Comparison of ENCODE assay signal across 9 cellular contexts in the genomic region with DNA sequence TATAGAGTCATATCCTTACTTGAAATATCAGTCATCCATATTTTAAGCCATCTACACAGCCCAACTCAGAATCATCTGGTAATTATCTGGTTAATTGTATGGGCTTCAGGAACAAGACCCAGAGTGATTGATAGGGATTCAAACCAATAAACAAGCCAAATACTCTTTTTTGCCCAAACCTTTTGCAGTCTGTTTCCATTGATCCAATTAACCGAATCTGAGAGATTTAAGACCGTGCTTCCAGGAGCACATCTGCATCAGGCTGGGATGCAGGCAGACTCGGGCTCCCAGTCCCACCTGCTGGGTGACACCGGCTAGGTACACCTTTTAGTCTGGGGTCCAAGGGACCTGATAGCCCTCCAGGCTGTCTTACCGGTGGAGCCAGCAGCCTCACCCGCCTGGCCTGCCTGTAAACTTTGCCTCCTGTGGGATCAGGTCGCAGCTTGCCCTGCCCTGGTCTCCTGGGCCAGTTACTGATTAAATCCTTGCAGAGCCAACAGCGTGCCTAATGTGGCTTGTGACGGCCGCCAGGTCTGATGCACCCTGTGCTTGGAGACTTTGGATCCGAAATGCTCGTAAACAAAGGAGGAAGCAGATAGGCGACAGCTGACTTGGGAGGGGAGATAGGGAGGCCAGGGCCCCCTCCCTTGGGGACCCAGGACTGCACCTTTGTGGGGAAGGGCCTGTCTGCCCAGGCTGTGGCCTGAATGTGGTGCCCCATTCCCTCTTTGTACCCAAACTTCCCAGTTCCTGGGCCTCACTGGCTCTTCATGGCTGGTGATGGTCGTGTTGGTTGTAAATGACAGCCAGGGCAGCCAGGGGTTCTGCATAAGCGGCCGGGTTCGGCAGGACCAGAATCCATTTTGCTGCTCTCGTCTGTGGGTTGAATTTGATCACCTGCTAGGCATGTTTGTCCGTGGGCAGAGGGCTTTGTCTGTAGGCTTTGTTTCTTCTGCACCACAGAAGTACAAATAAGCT. TPM values are rescaled to one million over a fixed set of nuclear protein-coding genes. Genes with fewer than 3 reads are reported as not detected.
A peak's percentile ranks its signal among the peaks of the same experiment; 100 is the strongest.
DNase-seq lines count a peak whose midpoint lies in the region; ATAC-seq, FAIRE-seq and TF ChIP-seq lines count a peak whose summit lies in the region.
"Had no signal": no experiment of that assay in that cellular context is flagged by ENCODE, and none has a peak within 500 bp of the region (broad histone marks: within the 10 kb centered on the region; RNA-seq: fewer than 3 reads in every experiment).

No MANE protein-coding gene starts in this region.

- ATAC-seq in pancreas (peak; percentile 23 to 56 (median 53)), GM21723 (IDR thresholded peaks at IDR 0.05; ENCODE audit: unreplicated experiment) (no peak)

- H3K4me3 Mint-ChIP-seq in endothelial cell (ENCODE audit: unreplicated experiment) (peak overlapping the region; percentile 62), chondrocyte (ENCODE audit: unreplicated experiment) (no peak overlapping the region)

- H3K27ac ChIP-seq in pancreas, result peak overlapping the region; percentile 56 to 88 (median 79)

- intact Hi-C loops in pancreas (cut with DNase I), result no loop called here

- H3K27me3 Mint-ChIP-seq in endothelial cell (ENCODE audit: unreplicated experiment) (peaks cover 16% of the 10 kb centered on the region), chondrocyte (ENCODE audit: low read depth) (no peaks in the 10 kb centered on the region)

- peak; percentile 57 for DNase-seq in ELF-1 (ENCODE audit: low read depth, low spot score)
- DNase-seq in NCI-H526 treated with DMSO at 0.1 percent for 48 hours (lab: John Stamatoyannopoulos, UW), result peak; percentile 24
- DNase-seq in endothelial cell (ENCODE audit: low spot score), result no peak
- peak; percentile 62 to 87 (median 70) for DNase-seq in pancreas
- DNase-seq in chondrocyte (ENCODE audit: low spot score), result no peak
- no peak for DNase-seq in BE2C
- no peak for DNase-seq in T1000 (lab: John Stamatoyannopoulos, UW)
- DNase-seq: activated CD4-positive, alpha-beta T cell treated with anti-CD3 and anti-CD28 coated beads, Interleukin-2, amount 50 U/mL, for 48 hours had no signal

- peak overlapping the region; percentile 36 for H3K27ac Mint-ChIP-seq in endothelial cell (ENCODE audit: unreplicated experiment)
- no peak overlapping the region for H3K27ac Mint-ChIP-seq in chondrocyte (ENCODE audit: unreplicated experiment)

- H3K4me1 ChIP-seq in pancreas, result peaks cover 29 to 42% (median 30%) of the 10 kb centered on the region in 3 donors
- peaks cover 6% of the 10 kb centered on the region for H3K4me1 ChIP-seq in BE2C

- H3K9me3 ChIP-seq in pancreas (no peaks in the 10 kb centered on the region), BE2C (no peaks in the 10 kb centered on the region)

- no peaks in the 10 kb centered on the region for H3K9me3 Mint-ChIP-seq in endothelial cell (ENCODE audit: unreplicated experiment)
- H3K9me3 Mint-ChIP-seq in chondrocyte (ENCODE audit: low read depth), result no peaks in the 10 kb centered on the region

- no peaks in the 10 kb centered on the region for H3K27me3 ChIP-seq in pancreas
- peaks cover 3% of the 10 kb centered on the region; the same call in 1 of the 2 replicates for H3K27me3 ChIP-seq in BE2C

- WGBS in pancreas, 2 donors, result 22 to 27% methylated on average over 19 of the region's 19 CpGs

- peak overlapping the region in 1 of 4 donors; percentile 82 for H3K4me3 ChIP-seq in pancreas
- H3K4me3 ChIP-seq in BE2C (ENCODE audit: low read depth, low read length), result no peak overlapping the region

- H3K36me3 ChIP-seq in pancreas (no peaks in the 10 kb centered on the region), BE2C (no peaks in the 10 kb centered on the region)

- peaks cover 65% of the 10 kb centered on the region for H3K4me1 Mint-ChIP-seq in endothelial cell (ENCODE audit: unreplicated experiment)
- peaks cover 27% of the 10 kb centered on the region for H3K4me1 Mint-ChIP-seq in chondrocyte (ENCODE audit: low read depth)

- H3K36me3 Mint-ChIP-seq in endothelial cell (ENCODE audit: low read depth, unreplicated experiment) (peaks cover 5% of the 10 kb centered on the region), chondrocyte (ENCODE audit: low read depth) (no peaks in the 10 kb centered on the region)

- TF ChIP-seq CTCF in endothelial cell (IDR thresholded peaks at IDR 0.05; ENCODE audit: unreplicated experiment), result no peak
- no peak for TF ChIP-seq CTCF in pancreas (IDR thresholded peaks at IDR 0.05)
- TF ChIP-seq CTCF in chondrocyte (IDR thresholded peaks at IDR 0.05), result no peak
- TF ChIP-seq CTCF in BE2C (IDR thresholded peaks at IDR 0.05; ENCODE audit: low read depth, low read length), result no peak

- no peak for FAIRE-seq in pancreas (lab: Jason Lieb, UNC)

RNA-seq across cellular contexts. Expression of gene CMIP, which starts 3.8 kb away (rescaled TPM):
- 98.9 TPM for total RNA-seq in endothelial cell (ENCODE audit: unreplicated experiment)
- total RNA-seq in pancreas, result 10 to 100 TPM; 17.7 to 37.0 (median 23.1) TPM
- 10 to 100 TPM in 1 of 2 donors, 1 to 10 TPM in 1; 9.7 to 20.2 TPM for polyA plus RNA-seq in pancreas
- 61.4 to 69.6 TPM (median 62.9 TPM) in 3 replicates for total RNA-seq in chondrocyte
- 15.5 TPM for polyA plus RNA-seq in BE2C (2012; ENCODE audit: insufficient read depth, insufficient read length, low read depth)

Comparison
In these comparisons a context has a peak if more than half of its experiments do, and no peak if none do; other contexts are left out.
1. DNase-seq: peak in ELF-1 (single experiment), NCI-H526 treated with DMSO at 0.1 percent for 48 hours (single experiment) and pancreas (6 of 6); none in endothelial cell (single experiment), chondrocyte (single experiment), BE2C (single experiment) and T1000 (single experiment).